Comparison of ENCODE assay signal across 12 cellular contexts in the genomic region with DNA sequence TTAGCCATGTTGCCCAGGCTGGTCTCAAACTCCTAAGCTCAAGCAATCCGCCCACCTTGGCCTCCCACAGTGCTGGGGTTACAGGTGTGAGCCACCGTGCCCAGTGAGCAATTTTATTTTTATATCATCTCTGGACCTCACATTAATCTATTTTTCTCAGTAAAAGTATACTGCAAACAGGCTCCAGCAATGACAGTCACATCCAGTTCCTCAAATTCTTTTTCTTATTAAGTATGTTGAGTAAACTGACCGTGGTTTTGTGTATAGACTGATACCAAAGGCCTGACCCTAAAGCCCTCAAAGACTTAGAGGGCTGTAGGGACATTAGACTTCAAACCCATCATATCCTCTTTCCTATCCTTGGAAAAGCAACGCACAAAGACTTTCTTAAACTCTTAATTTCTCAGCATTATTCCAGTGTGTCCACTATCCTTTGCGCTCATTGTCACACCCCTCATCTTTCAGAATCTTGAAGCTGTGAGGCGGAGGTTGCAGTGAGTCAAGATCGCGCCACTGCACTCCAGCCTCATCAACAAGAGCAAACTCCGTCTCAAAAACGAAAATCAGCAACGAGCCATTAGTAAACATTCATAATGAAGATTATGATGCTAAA. TPM values are rescaled to one million over a fixed set of nuclear protein-coding genes. Genes with fewer than 3 reads are reported as not detected.
DNase-seq lines count a peak whose midpoint lies in the region; ATAC-seq and FAIRE-seq lines count a peak whose summit lies in the region.
"Had no signal": no experiment of that assay in that cellular context is flagged by ENCODE, and none has a peak within 500 bp of the region (broad histone marks: within the 10 kb centered on the region; RNA-seq: fewer than 3 reads in every experiment).

No MANE protein-coding gene starts in this region.

- peak overlapping the region; percentile 32; the same call in 1 of the 2 replicates for H3K27ac ChIP-seq in Karpas-422 (ENCODE audit: low read length)
- no peak overlapping the region for H3K27ac ChIP-seq in duodenal mucosa (ENCODE audit: low read depth, low read length)
- H3K27ac ChIP-seq: sigmoid colon had no signal

- no peak overlapping the region for H3K27ac Mint-ChIP-seq in activated naive CD4-positive, alpha-beta T cell treated with anti-CD3 and anti-CD28 coated beads, Interleukin-2, amount 10 ng/mL, durations not matched to agents 7 days and 5 days
- peak overlapping the region in 1 of 2 donors; percentile 86 for H3K27ac Mint-ChIP-seq in activated naive CD4-positive, alpha-beta T cell treated with anti-CD3 and anti-CD28 coated beads, Interleukin-2, amount 50 U/mL, for 72 hours
- H3K27ac Mint-ChIP-seq in stimulated activated naive CD8-positive, alpha-beta T cell treated with anti-CD3 and anti-CD28 coated beads, Interleukin-15, amount 100 ng/mL, for 72 hours, result no peak overlapping the region

- DNase-seq in activated naive CD4-positive, alpha-beta T cell treated with anti-CD3 and anti-CD28 coated beads, Interleukin-2, amount 10 ng/mL, durations not matched to agents 7 days and 5 days, result no peak
- no peak for DNase-seq in activated naive CD4-positive, alpha-beta T cell treated with anti-CD3 and anti-CD28 coated beads, Interleukin-2, amount 50 U/mL, for 72 hours (ENCODE audit: low spot score in 2 of 2)
- DNase-seq in Karpas-422, result no peak
- no peak for DNase-seq in stimulated activated naive CD8-positive, alpha-beta T cell treated with anti-CD3 and anti-CD28 coated beads, Interleukin-15, amount 100 ng/mL, for 72 hours
- no peak for DNase-seq in frontal cortex (ENCODE audit: low spot score in 2 of 2)
- no peak for DNase-seq in ecto neural progenitor cell (ENCODE audit: low spot score)
- no peak for DNase-seq in NCI-H187 treated with DMSO at 0.1 percent for 48 hours (lab: John Stamatoyannopoulos, UW)
- DNase-seq: NCI-H1417 treated with DMSO at 0.1 percent for 48 hours, sigmoid colon had no signal

- peaks cover 29% of the 10 kb centered on the region for H3K36me3 Mint-ChIP-seq in activated naive CD4-positive, alpha-beta T cell treated with anti-CD3 and anti-CD28 coated beads, Interleukin-2, amount 10 ng/mL, durations not matched to agents 7 days and 5 days
- peaks cover 21 to 54% of the 10 kb centered on the region in 2 donors for H3K36me3 Mint-ChIP-seq in activated naive CD4-positive, alpha-beta T cell treated with anti-CD3 and anti-CD28 coated beads, Interleukin-2, amount 50 U/mL, for 72 hours

- H3K9me3 Mint-ChIP-seq in activated naive CD4-positive, alpha-beta T cell treated with anti-CD3 and anti-CD28 coated beads, Interleukin-2, amount 10 ng/mL, durations not matched to agents 7 days and 5 days, result peaks cover 3% of the 10 kb centered on the region
- peaks cover 0 to 6% of the 10 kb centered on the region in 2 donors for H3K9me3 Mint-ChIP-seq in activated naive CD4-positive, alpha-beta T cell treated with anti-CD3 and anti-CD28 coated beads, Interleukin-2, amount 50 U/mL, for 72 hours
- no peaks in the 10 kb centered on the region for H3K9me3 Mint-ChIP-seq in stimulated activated naive CD8-positive, alpha-beta T cell treated with anti-CD3 and anti-CD28 coated beads, Interleukin-15, amount 100 ng/mL, for 72 hours

- H2AFZ ChIP-seq in Karpas-422 (ENCODE audit: low read length), result no peak overlapping the region

- no peaks in the 10 kb centered on the region for H3K9me3 ChIP-seq in Karpas-422 (ENCODE audit: low read length)
- H3K9me3 ChIP-seq in duodenal mucosa (ENCODE audit: control insufficient read depth in 1 of 2, low read length in 2 of 2), result no peaks in the 10 kb centered on the region
- H3K9me3 ChIP-seq: sigmoid colon had no signal

- no peaks in the 10 kb centered on the region for H3K9me2 ChIP-seq in Karpas-422 (replicated peaks; ENCODE audit: insufficient read depth, low read length)

- H3K4me1 Mint-ChIP-seq in activated naive CD4-positive, alpha-beta T cell treated with anti-CD3 and anti-CD28 coated beads, Interleukin-2, amount 10 ng/mL, durations not matched to agents 7 days and 5 days, result peaks cover 46% of the 10 kb centered on the region
- H3K4me1 Mint-ChIP-seq in stimulated activated naive CD8-positive, alpha-beta T cell treated with anti-CD3 and anti-CD28 coated beads, Interleukin-15, amount 100 ng/mL, for 72 hours, result peaks cover 66% of the 10 kb centered on the region

- no peak for ATAC-seq in activated naive CD4-positive, alpha-beta T cell treated with anti-CD3 and anti-CD28 coated beads, Interleukin-2, amount 50 U/mL, for 72 hours
- ATAC-seq in stimulated activated naive CD8-positive, alpha-beta T cell treated with anti-CD3 and anti-CD28 coated beads, Interleukin-15, amount 100 ng/mL, for 72 hours, result no peak

- no peak for FAIRE-seq in frontal cortex (lab: Jason Lieb, UNC)
- FAIRE-seq: endometrium, RCC 7860 had no signal

- CTCF ChIA-PET in activated naive CD4-positive, alpha-beta T cell treated with anti-CD3 and anti-CD28 coated beads, Interleukin-2, amount 10 ng/mL, durations not matched to agents 7 days and 5 days (lab: Charles Lee), result interaction anchor here (0.9 kb wide), 1 partner anchor 24 kb away, joined by 3 read pairs; no protein-coding TSS in a partner anchor

- peaks cover 28% of the 10 kb centered on the region for H3K4me1 ChIP-seq in Karpas-422 (ENCODE audit: low read length)
- peaks cover 24% of the 10 kb centered on the region in 2 donors for H3K4me1 ChIP-seq in duodenal mucosa (ENCODE audit: control insufficient read depth in 1 of 2, insufficient read depth in 2 of 2, low read length in 2 of 2)

- peaks cover 61% of the 10 kb centered on the region for H3K79me2 ChIP-seq in Karpas-422 (ENCODE audit: low read length)

- H3K4me3 ChIP-seq in Karpas-422 (ENCODE audit: low read length), result peak overlapping the region; percentile 73
- peak overlapping the region; percentile 90 to 97 for H3K4me3 ChIP-seq in duodenal mucosa (ENCODE audit: low read depth in 1 of 2, low read length in 2 of 2)

- H3K4me3 Mint-ChIP-seq in activated naive CD4-positive, alpha-beta T cell treated with anti-CD3 and anti-CD28 coated beads, Interleukin-2, amount 10 ng/mL, durations not matched to agents 7 days and 5 days, result peak overlapping the region; percentile 88
- H3K4me3 Mint-ChIP-seq in stimulated activated naive CD8-positive, alpha-beta T cell treated with anti-CD3 and anti-CD28 coated beads, Interleukin-15, amount 100 ng/mL, for 72 hours, result peak overlapping the region; percentile 86 to 87

- H3K36me3 ChIP-seq in Karpas-422 (ENCODE audit: insufficient read depth, low read length), result peaks cover 35% of the 10 kb centered on the region
- H3K36me3 ChIP-seq in duodenal mucosa (ENCODE audit: control insufficient read depth in 1 of 2, insufficient read depth in 2 of 2, low read length in 2 of 2), result peaks cover 0 to 13% of the 10 kb centered on the region in 2 donors

- no peaks in the 10 kb centered on the region for H3K27me3 Mint-ChIP-seq in activated naive CD4-positive, alpha-beta T cell treated with anti-CD3 and anti-CD28 coated beads, Interleukin-2, amount 10 ng/mL, durations not matched to agents 7 days and 5 days
- no peaks in the 10 kb centered on the region for H3K27me3 Mint-ChIP-seq in stimulated activated naive CD8-positive, alpha-beta T cell treated with anti-CD3 and anti-CD28 coated beads, Interleukin-15, amount 100 ng/mL, for 72 hours

- no peaks in the 10 kb centered on the region for H3K27me3 ChIP-seq in Karpas-422 (ENCODE audit: low read length)
- H3K27me3 ChIP-seq in duodenal mucosa (ENCODE audit: control insufficient read depth in 1 of 2, insufficient read depth in 2 of 2, low read length in 2 of 2), result no peaks in the 10 kb centered on the region
- H3K27me3 ChIP-seq: sigmoid colon had no signal

- H4K20me1 ChIP-seq in Karpas-422 (ENCODE audit: insufficient read depth, low read depth, low read length), result no peaks in the 10 kb centered on the region

- peak overlapping the region; percentile 77 for H3K4me2 ChIP-seq in Karpas-422 (ENCODE audit: low read depth, low read length, poor library complexity, severe bottlenecking)

- H3K9ac ChIP-seq in Karpas-422 (ENCODE audit: low read length) (peak overlapping the region; percentile 90), duodenal mucosa (ENCODE audit: low read depth in 1 of 2, low read length in 2 of 2) (peak overlapping the region in 1 of 2 donors; percentile 74)

RNA-seq across cellular contexts. Expression of a gene that starts 2.0 kb away (rescaled TPM):
- 100 to 1,000 TPM in 1 of 2 donors, 10 to 100 TPM in 1; 82.0 to 110 TPM for total RNA-seq in activated naive CD4-positive, alpha-beta T cell treated with anti-CD3 and anti-CD28 coated beads, Interleukin-2, amount 50 U/mL, for 72 hours
- total RNA-seq in Karpas-422 (2014; rRNA removed; shearing (Covaris generic); ENCODE audit: low replicate concordance), result 59.2 and 78.8 TPM in 2 replicates
- total RNA-seq in frontal cortex, result 32.6 TPM

RNA-seq across cellular contexts. Expression of a gene that starts 8.6 kb away (rescaled TPM):
- total RNA-seq in activated naive CD4-positive, alpha-beta T cell treated with anti-CD3 and anti-CD28 coated beads, Interleukin-2, amount 50 U/mL, for 72 hours, result 10 to 100 TPM; 10.0 to 19.3 TPM
- 15.4 and 15.7 TPM in 2 replicates for total RNA-seq in Karpas-422 (2014; rRNA removed; shearing (Covaris generic); ENCODE audit: low replicate concordance)
- total RNA-seq in frontal cortex, result 10.6 TPM
